ENCODE assay signal across 8 cellular contexts in genomic region chr19:44657211-44657921, GRCh38. TPM values are rescaled to one million over a fixed set of nuclear protein-coding genes. Genes with fewer than 3 reads are reported as not detected.
DNase-seq lines count a peak whose midpoint lies in the region; ATAC-seq and TF ChIP-seq lines count a peak whose summit lies in the region.

No MANE protein-coding gene starts in this region.

- CTCF ChIA-PET in PC-3 (lab: Charles Lee) = interaction anchor here (1.0 kb wide), 4 partner anchors 21 to 113 kb away, joined by 3 to 4 read pairs (median 4); no protein-coding TSS in a partner anchor

- H3K27ac Mint-ChIP-seq in activated T-cell treated with anti-CD3 and anti-CD28 coated beads, Interleukin-2, amount 50 U/mL, for 72 hours = no peak overlapping the region

- H3K27me3 ChIP-seq in H7 (ENCODE audit: control insufficient read depth, insufficient read depth, low read length) (no peaks in the 10 kb centered on the region), PC-3 (ENCODE audit: low read length) (no peaks in the 10 kb centered on the region), parathyroid adenoma (ENCODE audit: control insufficient read depth, insufficient read depth, low read length) (no peaks in the 10 kb centered on the region), upper lobe of right lung (no peaks in the 10 kb centered on the region)

- peak; percentile 45 for ATAC-seq in PC-3
- peak; percentile 72 to 77 for ATAC-seq in activated T-cell treated with anti-CD3 and anti-CD28 coated beads, Interleukin-2, amount 50 U/mL, for 72 hours (replicated peaks in 1 of 2)
- peak; percentile 79 for ATAC-seq in upper lobe of right lung
- no peak for ATAC-seq in GM21515 (IDR thresholded peaks at IDR 0.05; ENCODE audit: unreplicated experiment)

- TF ChIP-seq CTCF in PC-3 (conservative IDR thresholded peaks at IDR 0.05; ENCODE audit: low read depth, low read length) = peak; percentile 72
- TF ChIP-seq CTCF in parathyroid adenoma (IDR thresholded peaks at IDR 0.05) = peak; percentile 88
- peak; percentile 96 for TF ChIP-seq CTCF in upper lobe of right lung (IDR thresholded peaks at IDR 0.05)

- H3K36me3 ChIP-seq in H7 (replicated peaks; ENCODE audit: control insufficient read depth, insufficient read depth, low read length) (peaks cover 44% of the 10 kb centered on the region), PC-3 (ENCODE audit: low read depth, low read length) (peaks cover 64% of the 10 kb centered on the region), parathyroid adenoma (ENCODE audit: control insufficient read depth, insufficient read depth, low read length) (no peaks in the 10 kb centered on the region), upper lobe of right lung (peaks cover 81% of the 10 kb centered on the region)

- no peaks in the 10 kb centered on the region for H3K27me3 Mint-ChIP-seq in activated T-cell treated with anti-CD3 and anti-CD28 coated beads, Interleukin-2, amount 50 U/mL, for 72 hours (ENCODE audit: low read depth)

- no peaks in the 10 kb centered on the region for H3K9me2 ChIP-seq in PC-3 (replicated peaks; ENCODE audit: low read length)

- H3K9me3 Mint-ChIP-seq in activated T-cell treated with anti-CD3 and anti-CD28 coated beads, Interleukin-2, amount 50 U/mL, for 72 hours = no peaks in the 10 kb centered on the region

- no peaks in the 10 kb centered on the region for H4K20me1 ChIP-seq in PC-3 (ENCODE audit: low read length)

- POLR2A ChIA-PET in PC-3 (lab: Charles Lee; ENCODE audit: unreplicated experiment) = no interaction called here

- no peaks in the 10 kb centered on the region for H3K9me3 ChIP-seq in PC-3 (ENCODE audit: low read length)
- no peaks in the 10 kb centered on the region for H3K9me3 ChIP-seq in parathyroid adenoma (ENCODE audit: control insufficient read depth, low read length)
- no peaks in the 10 kb centered on the region for H3K9me3 ChIP-seq in upper lobe of right lung

- DNase-seq in Ammon's horn (ENCODE audit: low spot score) (peak; percentile 56), H7 (peak; percentile 80), PC-3 (peak; percentile 54), fibroblast of the conjunctiva (ENCODE audit: low read depth) (peak; percentile 69), upper lobe of right lung (peak; percentile 81)
- DNase-seq in activated T-cell treated with anti-CD3 and anti-CD28 coated beads, Interleukin-2, amount 50 U/mL, for 72 hours = peak; percentile 77 to 81

- H3F3A ChIP-seq in PC-3 (ENCODE audit: low read length, unreplicated experiment) = no peaks in the 10 kb centered on the region

- H3K4me1 ChIP-seq in PC-3 (ENCODE audit: insufficient read depth, low read length) = 0 out of 2 replicates have a peak, but pooled peaks cover 3% of the 10 kb centered on the region
- no peaks in the 10 kb centered on the region for H3K4me1 ChIP-seq in parathyroid adenoma
- peaks cover 3% of the 10 kb centered on the region for H3K4me1 ChIP-seq in upper lobe of right lung

- H3K36me3 Mint-ChIP-seq in activated T-cell treated with anti-CD3 and anti-CD28 coated beads, Interleukin-2, amount 50 U/mL, for 72 hours (ENCODE audit: insufficient read depth in 2 of 2) = peaks cover 6 to 16% of the 10 kb centered on the region in 2 donors

- no TSS peak for BruUV-seq in PC-3 (replicated peaks; lab: Mats Ljungman, UMichigan)

- no peak overlapping the region for H3K4me3 ChIP-seq in H7 (ENCODE audit: insufficient read depth, low read depth, low read length)
- no peak overlapping the region for H3K4me3 ChIP-seq in PC-3 (ENCODE audit: low read length)
- no peak overlapping the region for H3K4me3 ChIP-seq in parathyroid adenoma (ENCODE audit: low read depth, low read length)
- no peak overlapping the region for H3K4me3 ChIP-seq in upper lobe of right lung

- H3K9ac ChIP-seq in PC-3 (ENCODE audit: low read length) (no peak overlapping the region), parathyroid adenoma (no peak overlapping the region)

- H3K27ac ChIP-seq in PC-3 (ENCODE audit: low read length) = no peak overlapping the region
- no peak overlapping the region for H3K27ac ChIP-seq in parathyroid adenoma
- H3K27ac ChIP-seq in upper lobe of right lung = no peak overlapping the region

- H2AFZ ChIP-seq in PC-3 (ENCODE audit: low read length) (no peak overlapping the region), parathyroid adenoma (no peak overlapping the region)

- peaks cover 15% of the 10 kb centered on the region for H3K4me1 Mint-ChIP-seq in activated T-cell treated with anti-CD3 and anti-CD28 coated beads, Interleukin-2, amount 50 U/mL, for 72 hours (ENCODE audit: low read depth)

- no peak overlapping the region for H3K4me3 Mint-ChIP-seq in activated T-cell treated with anti-CD3 and anti-CD28 coated beads, Interleukin-2, amount 50 U/mL, for 72 hours

- no peaks in the 10 kb centered on the region for H3K79me2 ChIP-seq in PC-3 (ENCODE audit: low read length)
- no peaks in the 10 kb centered on the region for H3K79me2 ChIP-seq in parathyroid adenoma

- intact Hi-C loops in PC-3 (cut with micrococcal nuclease) (loop anchor here (1.0 kb wide), 1 partner anchor 69 kb away; no protein-coding TSS in a partner anchor), upper lobe of right lung (cut with DNase I) (loop anchor here (5.0 kb wide), 1 partner anchor 85 kb away; no protein-coding TSS in a partner anchor)

- no peak overlapping the region for H3K4me2 ChIP-seq in PC-3 (ENCODE audit: low read length)
- no peak overlapping the region for H3K4me2 ChIP-seq in parathyroid adenoma (ENCODE audit: low read length)

RNA-seq across cellular contexts. Expression of gene PVR, which starts 13.7 kb away (rescaled TPM):
- total RNA-seq in H7 (2014; rRNA removed; shearing (Covaris generic)) = 42.3 and 49.0 TPM in 2 replicates
- total RNA-seq in PC-3 (2014; rRNA removed) = 67.8 and 75.3 TPM in 2 replicates
- 10 to 100 TPM; 13.9 to 17.5 TPM for total RNA-seq in activated T-cell treated with anti-CD3 and anti-CD28 coated beads, Interleukin-2, amount 50 U/mL, for 72 hours
- total RNA-seq in upper lobe of right lung = 40.8 TPM

RNA-seq across cellular contexts. Expression of gene CEACAM19, which starts 13.9 kb away (rescaled TPM):
- total RNA-seq in H7 (2014; rRNA removed; shearing (Covaris generic)) = 0.17 and 1.1 TPM in 2 replicates
- 2.2 and 4.3 TPM in 2 replicates for total RNA-seq in PC-3 (2014; rRNA removed)
- 1 to 10 TPM; 3.0 to 4.3 TPM for total RNA-seq in activated T-cell treated with anti-CD3 and anti-CD28 coated beads, Interleukin-2, amount 50 U/mL, for 72 hours
- 7.6 TPM for total RNA-seq in upper lobe of right lung

RNA-seq across cellular contexts. Expression of gene CEACAM16, which starts 41.6 kb away (rescaled TPM):
- not detected in 2 replicates for total RNA-seq in H7 (2014; rRNA removed; shearing (Covaris generic))
- total RNA-seq in PC-3 (2014; rRNA removed) = not detected in 2 replicates
- not detected for total RNA-seq in activated T-cell treated with anti-CD3 and anti-CD28 coated beads, Interleukin-2, amount 50 U/mL, for 72 hours
- total RNA-seq in upper lobe of right lung = not detected

RNA-seq across cellular contexts. Expression of gene IGSF23, which starts 44.0 kb away (rescaled TPM):
- total RNA-seq in H7 (2014; rRNA removed; shearing (Covaris generic)) = not detected in 2 replicates
- not detected in 2 replicates for total RNA-seq in PC-3 (2014; rRNA removed)
- not detected for total RNA-seq in activated T-cell treated with anti-CD3 and anti-CD28 coated beads, Interleukin-2, amount 50 U/mL, for 72 hours
- not detected for total RNA-seq in upper lobe of right lung
